28 cellular contexts compared by ENCODE assay signal in genomic region chr22:44301039-44301438, GRCh38. TPM values are rescaled to one million over a fixed set of nuclear protein-coding genes. Genes with fewer than 3 reads are reported as not detected.
"Had no signal": no experiment of that assay in that cellular context is flagged by ENCODE, and none has a peak within 500 bp of the region (broad histone marks: within the 10 kb centered on the region; RNA-seq: fewer than 3 reads in every experiment).

No MANE protein-coding gene starts in this region.

- H3K9ac ChIP-seq: neural progenitor cell had no signal

- H3K4me1 Mint-ChIP-seq: natural killer cell had no signal

- H2AFZ ChIP-seq: neural progenitor cell had no signal

- H3K9me3 Mint-ChIP-seq: naive thymus-derived CD4-positive, alpha-beta T cell; natural killer cell; nephron; neural progenitor cell; stimulated activated memory B cell treated with anti-CD40 and anti-IgM and Interleukin-4, amounts not matched to agents 10 μg/mL and 1 μg/mL and 100 μg/mL, for 72 hours; stimulated activated naive CD8-positive, alpha-beta T cell treated with anti-CD3 and anti-CD28 coated beads, Interleukin-15, amount 100 ng/mL, for 72 hours; type B pancreatic cell had no signal

- H3K27me3 ChIP-seq: neural progenitor cell, neutrophil, pancreas, right lobe of liver, sigmoid colon, testis, transverse colon, upper lobe of right lung, vagina had no signal

- ATAC-seq: naive thymus-derived CD4-positive, alpha-beta T cell; natural killer cell; pancreas; right cardiac atrium; right lobe of liver; stimulated activated memory B cell treated with anti-CD40 and anti-IgM and Interleukin-4, amounts not matched to agents 10 μg/mL and 1 μg/mL and 100 μg/mL, for 72 hours; stimulated activated naive CD8-positive, alpha-beta T cell treated with anti-CD3 and anti-CD28 coated beads, Interleukin-15, amount 100 ng/mL, for 72 hours; stimulated activated naive CD8-positive, alpha-beta T cell treated with anti-CD3 and anti-CD28 coated beads, Interleukin-15, Interleukin-2, amounts not matched to agents 100 U/mL and 50 U/mL, for 24 hours; upper lobe of right lung had no signal

- H3K36me3 ChIP-seq: neural progenitor cell, neutrophil, pancreas, prostate gland, right lobe of liver, sigmoid colon, suprapubic skin, tibial artery, transverse colon, upper lobe of right lung, vagina had no signal

- H3K36me3 Mint-ChIP-seq: naive thymus-derived CD4-positive, alpha-beta T cell; natural killer cell; neural progenitor cell; stimulated activated memory B cell treated with anti-CD40 and anti-IgM and Interleukin-4, amounts not matched to agents 10 μg/mL and 1 μg/mL and 100 μg/mL, for 72 hours; type B pancreatic cell had no signal

- DNase-seq: naive thymus-derived CD4-positive, alpha-beta T cell; natural killer cell; nucleus accumbens; right lobe of liver; sigmoid colon; small intestine; stimulated activated CD4-positive, alpha-beta T cell treated with anti-CD3 and anti-CD28 coated beads, Interleukin-15, amount 100 ng/mL, for 24 hours; stimulated activated CD4-positive, alpha-beta T cell treated with anti-CD3 and anti-CD28 coated beads, Interleukin-4, amount 100 ng/mL, for 1 hour; stimulated activated CD4-positive, alpha-beta T cell treated with anti-CD3 and anti-CD28 coated beads, Interleukin-4, amount 100 ng/mL, for 4 hours; stimulated activated CD8-positive, alpha-beta memory T cell treated with anti-CD3 and anti-CD28 coated beads, Interleukin-4, amount 100 ng/mL, for 48 hours; stimulated activated naive CD4-positive, alpha-beta T cell; stimulated activated naive CD8-positive, alpha-beta T cell treated with anti-CD3 and anti-CD28 coated beads, Interleukin-15, amount 100 ng/mL, for 72 hours; stimulated activated naive CD8-positive, alpha-beta T cell treated with anti-CD3 and anti-CD28 coated beads, Interleukin-15, Interleukin-2, amounts not matched to agents 100 U/mL and 50 U/mL, for 24 hours; substantia nigra; testis; tibial artery; transverse colon; upper lobe of right lung had no signal

- H3K9me3 ChIP-seq: neutrophil, pancreas, prostate gland, right lobe of liver, sigmoid colon, suprapubic skin, testis, tibial artery, transverse colon, upper lobe of right lung, vagina had no signal

- H3K4me3 ChIP-seq: neural progenitor cell, pancreas, prostate gland, right lobe of liver, sigmoid colon, suprapubic skin, testis, tibial artery, transverse colon, upper lobe of right lung, vagina had no signal

- H3K4me2 ChIP-seq: neural progenitor cell had no signal

- H3K27ac Mint-ChIP-seq: naive thymus-derived CD4-positive, alpha-beta T cell; natural killer cell; stimulated activated memory B cell treated with anti-CD40 and anti-IgM and Interleukin-4, amounts not matched to agents 10 μg/mL and 1 μg/mL and 100 μg/mL, for 72 hours; stimulated activated naive CD8-positive, alpha-beta T cell treated with anti-CD3 and anti-CD28 coated beads, Interleukin-15, amount 100 ng/mL, for 72 hours; type B pancreatic cell had no signal

- H3K4me1 ChIP-seq: pancreas, prostate gland, right lobe of liver, suprapubic skin, tibial artery, upper lobe of right lung had no signal

- H3K27ac ChIP-seq: neural progenitor cell, neutrophil, pancreas, prostate gland, right lobe of liver, sigmoid colon, suprapubic skin, testis, tibial artery, transverse colon, upper lobe of right lung, vagina had no signal

- H3K4me3 Mint-ChIP-seq: naive thymus-derived CD4-positive, alpha-beta T cell; natural killer cell; nephron; neural progenitor cell; stimulated activated memory B cell treated with anti-CD40 and anti-IgM and Interleukin-4, amounts not matched to agents 10 μg/mL and 1 μg/mL and 100 μg/mL, for 72 hours; stimulated activated naive CD8-positive, alpha-beta T cell treated with anti-CD3 and anti-CD28 coated beads, Interleukin-15, amount 100 ng/mL, for 72 hours; type B pancreatic cell had no signal

RNA-seq across cellular contexts. Expression of gene SHISAL1, which starts 11.7 kb away (rescaled TPM):
- total RNA-seq: naive thymus-derived CD4-positive, alpha-beta T cell; natural killer cell had no signal
- polyA plus RNA-seq: naive thymus-derived CD4-positive, alpha-beta T cell had no signal
